Comparison of ENCODE assay signal across 11 cellular contexts in genomic region chr1:159937014-159937750, GRCh38. TPM values are rescaled to one million over a fixed set of nuclear protein-coding genes. Genes with fewer than 3 reads are reported as not detected.
DNase-seq lines count a peak whose midpoint lies in the region; ATAC-seq and TF ChIP-seq lines count a peak whose summit lies in the region.
"Had no signal": no experiment of that assay in that cellular context is flagged by ENCODE, and none has a peak within 500 bp of the region (broad histone marks: within the 10 kb centered on the region; RNA-seq: fewer than 3 reads in every experiment).

No MANE protein-coding gene starts in this region.

- peak overlapping the region; percentile 76 for H3K4me2 ChIP-seq in DOHH2 (ENCODE audit: low read length)

- H3K79me2 ChIP-seq in DOHH2 (ENCODE audit: control insufficient read depth, low read length), result no peaks in the 10 kb centered on the region

- TF ChIP-seq CTCF in DOHH2 (IDR thresholded peaks at IDR 0.05; ENCODE audit: low read depth, low read length, poor library complexity, severe bottlenecking) (no peak), NB4 (IDR thresholded peaks at IDR 0.05; ENCODE audit: low read depth, low read length) (no peak), left lung (IDR thresholded peaks at IDR 0.05) (no peak)

- H3K4me1 ChIP-seq in DOHH2 (ENCODE audit: control insufficient read depth, low read length), result peaks cover 66% of the 10 kb centered on the region
- H3K4me1 ChIP-seq in left lung, result peaks cover 11 to 23% of the 10 kb centered on the region in 2 donors

- peaks cover 9% of the 10 kb centered on the region for H3K4me1 Mint-ChIP-seq in activated T-helper 1 cell treated with anti-CD3 and anti-CD28 coated beads, Interleukin-12 subunit alpha, Interleukin-12 subunit beta, Interleukin-2, Interleukin-4 antibody, amounts not matched to agents 30 ng/mL and 10 ng/mL and 1 ng/mL, durations not matched to agents 14 hours and 24 hours and 36 hours (ENCODE audit: low read depth)

- H3K27me3 Mint-ChIP-seq in activated T-helper 1 cell treated with anti-CD3 and anti-CD28 coated beads, Interleukin-12 subunit alpha, Interleukin-12 subunit beta, Interleukin-2, Interleukin-4 antibody, amounts not matched to agents 30 ng/mL and 10 ng/mL and 1 ng/mL, durations not matched to agents 14 hours and 24 hours and 36 hours (ENCODE audit: insufficient read depth), result peaks cover 18% of the 10 kb centered on the region

- no peaks in the 10 kb centered on the region for H3F3A ChIP-seq in DOHH2 (ENCODE audit: control insufficient read depth, insufficient read depth)

- H3K4me3 ChIP-seq in DOHH2 (ENCODE audit: low read length) (peak overlapping the region; percentile 68), NB4 (ENCODE audit: low read depth, low read length) (no peak overlapping the region), left lung (no peak overlapping the region)
- H3K4me3 ChIP-seq: HAP-1 had no signal

- H3K9me3 ChIP-seq in DOHH2 (ENCODE audit: control insufficient read depth, insufficient read depth, low read length), result no peaks in the 10 kb centered on the region
- no peaks in the 10 kb centered on the region for H3K9me3 ChIP-seq in left lung
- H3K9me3 ChIP-seq: HAP-1 had no signal

- H3K27ac ChIP-seq in DOHH2 (ENCODE audit: low read depth, low read length) (peak overlapping the region; percentile 51), left lung (no peak overlapping the region)

- no peak overlapping the region for H3K4me3 Mint-ChIP-seq in activated T-helper 1 cell treated with anti-CD3 and anti-CD28 coated beads, Interleukin-12 subunit alpha, Interleukin-12 subunit beta, Interleukin-2, Interleukin-4 antibody, amounts not matched to agents 30 ng/mL and 10 ng/mL and 1 ng/mL, durations not matched to agents 14 hours and 24 hours and 36 hours

- H3K27ac Mint-ChIP-seq in activated T-helper 1 cell treated with anti-CD3 and anti-CD28 coated beads, Interleukin-12 subunit alpha, Interleukin-12 subunit beta, Interleukin-2, Interleukin-4 antibody, amounts not matched to agents 30 ng/mL and 10 ng/mL and 1 ng/mL, durations not matched to agents 14 hours and 24 hours and 36 hours, result no peak overlapping the region

- H3K36me3 ChIP-seq in DOHH2 (ENCODE audit: control insufficient read depth, low read length) (no peaks in the 10 kb centered on the region), left lung (no peaks in the 10 kb centered on the region)
- H3K36me3 ChIP-seq: HAP-1 had no signal

- H3K9me2 ChIP-seq in DOHH2 (replicated peaks; ENCODE audit: control insufficient read depth, low read length), result no peaks in the 10 kb centered on the region

- no peak for TF ChIP-seq POLR2A in NB4 (IDR thresholded peaks at IDR 0.05; ENCODE audit: extremely low read depth, insufficient read length)

- H3K27me3 ChIP-seq in DOHH2 (ENCODE audit: control insufficient read depth, low read length), result peaks cover 8% of the 10 kb centered on the region; the same call in 1 of the 2 replicates
- H3K27me3 ChIP-seq in left lung, result no peaks in the 10 kb centered on the region

- peak; percentile 67 for DNase-seq in NB4 (ENCODE audit: low read depth)
- DNase-seq in SIG-M5 treated with dmso at 0.1 percent for 504 hours (lab: John Stamatoyannopoulos, UW; ENCODE audit: unreplicated experiment), result peak; percentile 94
- DNase-seq in left lung, result no peak
- no peak for DNase-seq in activated T-helper 1 cell treated with anti-CD3 and anti-CD28 coated beads, Interleukin-12 subunit alpha, Interleukin-12 subunit beta, Interleukin-2, Interleukin-4 antibody, amounts not matched to agents 30 ng/mL and 10 ng/mL and 1 ng/mL, durations not matched to agents 14 hours and 24 hours and 36 hours (ENCODE audit: low spot score)

- H4K20me1 ChIP-seq in DOHH2 (ENCODE audit: control insufficient read depth, insufficient read depth, low read depth, low read length), result no peaks in the 10 kb centered on the region

- no peaks in the 10 kb centered on the region for H3K36me3 Mint-ChIP-seq in activated T-helper 1 cell treated with anti-CD3 and anti-CD28 coated beads, Interleukin-12 subunit alpha, Interleukin-12 subunit beta, Interleukin-2, Interleukin-4 antibody, amounts not matched to agents 30 ng/mL and 10 ng/mL and 1 ng/mL, durations not matched to agents 14 hours and 24 hours and 36 hours (ENCODE audit: low read depth)

- ATAC-seq in left lung (peak; percentile 38), HG03354 (IDR thresholded peaks at IDR 0.05; ENCODE audit: poor library complexity, severe bottlenecking, unreplicated experiment) (no peak), GM19463 (IDR thresholded peaks at IDR 0.05; ENCODE audit: unreplicated experiment) (no peak), GM21786 (IDR thresholded peaks at IDR 0.05; ENCODE audit: unreplicated experiment) (no peak)

- intact Hi-C loops in left lung (cut with DNase I), result loop anchor here in 1 of 2 donors (5.0 kb wide), 1 partner anchor 70 kb away; no protein-coding TSS in a partner anchor
- intact Hi-C loops in activated T-helper 1 cell treated with anti-CD3 and anti-CD28 coated beads, Interleukin-12 subunit alpha, Interleukin-12 subunit beta, Interleukin-2, Interleukin-4 antibody, amounts not matched to agents 30 ng/mL and 10 ng/mL and 1 ng/mL, durations not matched to agents 14 hours and 24 hours and 36 hours (cut with micrococcal nuclease), result loop anchor here (10.0 kb wide), 1 partner anchor 438 kb away; no protein-coding TSS in a partner anchor

- no peaks in the 10 kb centered on the region for H3K9me3 Mint-ChIP-seq in activated T-helper 1 cell treated with anti-CD3 and anti-CD28 coated beads, Interleukin-12 subunit alpha, Interleukin-12 subunit beta, Interleukin-2, Interleukin-4 antibody, amounts not matched to agents 30 ng/mL and 10 ng/mL and 1 ng/mL, durations not matched to agents 14 hours and 24 hours and 36 hours

RNA-seq across cellular contexts. Expression of gene IGSF9, which starts 8.2 kb away (rescaled TPM):
- total RNA-seq in left lung, result 1 to 10 TPM; 2.8 to 3.0 TPM
- not detected in 2 replicates for total RNA-seq in activated T-helper 1 cell treated with anti-CD3 and anti-CD28 coated beads, Interleukin-12 subunit alpha, Interleukin-12 subunit beta, Interleukin-2, Interleukin-4 antibody, amounts not matched to agents 30 ng/mL and 10 ng/mL and 1 ng/mL, durations not matched to agents 14 hours and 24 hours and 36 hours
- total RNA-seq: renal cortical epithelial cell had no signal

RNA-seq across cellular contexts. Expression of gene TAGLN2, which starts 11.9 kb away (rescaled TPM):
- total RNA-seq in left lung, result 100 to 1,000 TPM; 565 to 617 TPM
- total RNA-seq in activated T-helper 1 cell treated with anti-CD3 and anti-CD28 coated beads, Interleukin-12 subunit alpha, Interleukin-12 subunit beta, Interleukin-2, Interleukin-4 antibody, amounts not matched to agents 30 ng/mL and 10 ng/mL and 1 ng/mL, durations not matched to agents 14 hours and 24 hours and 36 hours, result 442 and 461 TPM in 2 replicates

RNA-seq across cellular contexts. Expression of gene SLAMF9, which starts 16.9 kb away (rescaled TPM):
- not detected for total RNA-seq in left lung
- total RNA-seq in activated T-helper 1 cell treated with anti-CD3 and anti-CD28 coated beads, Interleukin-12 subunit alpha, Interleukin-12 subunit beta, Interleukin-2, Interleukin-4 antibody, amounts not matched to agents 30 ng/mL and 10 ng/mL and 1 ng/mL, durations not matched to agents 14 hours and 24 hours and 36 hours, result not detected in 2 replicates
- total RNA-seq: renal cortical epithelial cell, urinary bladder had no signal

RNA-seq across cellular contexts. Expression of gene CFAP45, which starts 37.2 kb away (rescaled TPM):
- 1 to 10 TPM; 1.1 to 4.7 TPM for total RNA-seq in left lung
- total RNA-seq in activated T-helper 1 cell treated with anti-CD3 and anti-CD28 coated beads, Interleukin-12 subunit alpha, Interleukin-12 subunit beta, Interleukin-2, Interleukin-4 antibody, amounts not matched to agents 30 ng/mL and 10 ng/mL and 1 ng/mL, durations not matched to agents 14 hours and 24 hours and 36 hours, result 0.78 and 1.7 TPM in 2 replicates

Comparison
In these comparisons a context has a peak if more than half of its experiments do, and no peak if none do; other contexts are left out.
1. DNase-seq: peak in NB4 (single experiment) and SIG-M5 treated with dmso at 0.1 percent for 504 hours (single experiment); none in left lung (0 of 2) and activated T-helper 1 cell treated with anti-CD3 and anti-CD28 coated beads, Interleukin-12 subunit alpha, Interleukin-12 subunit beta, Interleukin-2, Interleukin-4 antibody, amounts not matched to agents 30 ng/mL and 10 ng/mL and 1 ng/mL, durations not matched to agents 14 hours and 24 hours and 36 hours (single experiment).